In the genomic region with DNA sequence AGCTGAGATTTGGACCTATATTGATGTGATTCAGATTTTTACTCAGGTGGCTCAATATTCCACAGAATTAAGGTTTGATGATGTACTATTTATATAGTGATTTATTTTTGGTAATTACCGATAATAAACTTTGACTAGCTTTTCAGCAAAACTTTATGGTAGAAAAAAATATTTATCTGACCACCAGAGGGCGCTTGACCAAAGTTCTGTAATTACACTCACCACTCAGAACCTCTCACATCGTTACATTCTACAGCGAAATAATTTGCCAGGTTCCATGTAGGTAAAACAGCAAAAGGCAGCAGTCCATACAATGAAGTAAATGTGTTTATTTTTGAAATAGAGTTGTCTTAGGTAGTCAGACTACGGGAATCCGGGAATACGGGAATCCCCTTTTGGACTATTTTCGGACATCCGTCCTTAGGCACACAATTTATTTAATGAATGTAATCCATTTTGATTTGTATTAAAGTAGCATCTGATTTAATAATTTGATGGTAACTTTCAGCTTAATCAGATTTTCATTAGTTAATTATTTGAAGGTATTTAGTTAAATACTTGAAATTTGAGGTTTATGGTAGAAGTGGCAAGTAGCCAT, we compare ENCODE assay signal across 8 cellular contexts.
DNase-seq lines count a peak whose midpoint lies in the region; ATAC-seq and TF ChIP-seq lines count a peak whose summit lies in the region.

No MANE protein-coding gene starts in this region.

- H4K20me1 ChIP-seq in HCT116 (ENCODE audit: insufficient read depth) (no peaks in the 10 kb centered on the region), fibroblast of lung (ENCODE audit: control insufficient read depth, extremely low read depth, insufficient read depth, low read length) (no peaks in the 10 kb centered on the region)

- H3K27me3 ChIP-seq in HCT116 (ENCODE audit: insufficient read depth, low read length), result no peaks in the 10 kb centered on the region
- H3K27me3 ChIP-seq in fibroblast of lung (ENCODE audit: control insufficient read depth, insufficient read depth, low read length), result no peaks in the 10 kb centered on the region

- TF ChIP-seq RAD21 in HCT116 (IDR thresholded peaks at IDR 0.05; ENCODE audit: low read depth), result peak; percentile 42

- no peaks in the 10 kb centered on the region for H3K9me2 ChIP-seq in HCT116 (ENCODE audit: insufficient read depth)

- H3K79me2 ChIP-seq in HCT116 (ENCODE audit: insufficient read depth, low read length), result no peaks in the 10 kb centered on the region
- no peaks in the 10 kb centered on the region for H3K79me2 ChIP-seq in fibroblast of lung (ENCODE audit: control insufficient read depth, insufficient read depth, low read length)

- TF ChIP-seq POLR2A in HCT116 (IDR thresholded peaks at IDR 0.05; ENCODE audit: borderline replicate concordance, extremely low read depth, insufficient read depth, insufficient read length), result no peak

- DNase-seq in NCI-H446 (lab: John Stamatoyannopoulos, UW) (peak; percentile 10 to 58), NCI-H446 treated with DMSO at 0.1 percent for 48 hours (lab: John Stamatoyannopoulos, UW) (no peak), HCT116 (ENCODE audit: low read depth, low spot score) (peak; percentile 23), RPMI8226 (peak; percentile 50), fibroblast of lung (ENCODE audit: low read depth in 2 of 2) (peak; percentile 37 to 69), pons (ENCODE audit: low spot score) (peak; percentile 68)
- DNase-seq in activated CD4-positive, CD25-positive, alpha-beta regulatory T cell treated with anti-CD3 and anti-CD28 coated beads, Interleukin-2, amount 50 U/mL, for 72 hours, result no peak

- H3K36me3 ChIP-seq in HCT116 (ENCODE audit: control insufficient read depth in 1 of 2, insufficient read depth in 2 of 2, low read length in 2 of 2) (no peaks in the 10 kb centered on the region), fibroblast of lung (ENCODE audit: control insufficient read depth, insufficient read depth, low read length) (no peaks in the 10 kb centered on the region)

- no peak overlapping the region for H3K27ac ChIP-seq in HCT116 (ENCODE audit: low read depth, low read length)
- no peak overlapping the region for H3K27ac ChIP-seq in fibroblast of lung (ENCODE audit: insufficient read depth, low read length)

- TF ChIP-seq CTCF in HCT116 (IDR thresholded peaks at IDR 0.05 in 2 of 3, conservative IDR thresholded peaks at IDR 0.05 in 1 of 3; ENCODE audit: borderline replicate concordance in 1 of 3, insufficient read depth in 1 of 3, low read depth in 2 of 3, low read length in 2 of 3) (peak; percentile 39 to 78 (median 40); a peak in 5 of 6 replicates), fibroblast of lung (conservative IDR thresholded peaks at IDR 0.05 in 1 of 2, IDR thresholded peaks at IDR 0.05 in 1 of 2; ENCODE audit: low read depth in 1 of 2, low read length in 2 of 2) (peak; percentile 46 to 48)

- H2AFZ ChIP-seq in HCT116 (ENCODE audit: low read depth, low read length, poor library complexity, severe bottlenecking) (peak overlapping the region; percentile 67), fibroblast of lung (ENCODE audit: low read length) (no peak overlapping the region)

- H3K4me3 ChIP-seq in HCT116 (replicated peaks in 1 of 2; ENCODE audit: low read depth in 1 of 2, low read length in 2 of 2), result no peak overlapping the region
- no peak overlapping the region for H3K4me3 ChIP-seq in fibroblast of lung (replicated peaks in 1 of 4; ENCODE audit: control extremely low read depth in 1 of 4, insufficient read depth in 1 of 4, low read depth in 3 of 4, low read length in 4 of 4)

- H3K4me2 ChIP-seq in HCT116 (ENCODE audit: low read length) (peak overlapping the region; percentile 20; the same call in 1 of the 2 replicates), fibroblast of lung (ENCODE audit: extremely low read depth, insufficient read depth, low read length) (no peak overlapping the region)

- no peak overlapping the region for H3K9ac ChIP-seq in HCT116 (ENCODE audit: low read length)
- H3K9ac ChIP-seq in fibroblast of lung (ENCODE audit: insufficient read depth, low read length), result no peak overlapping the region

- CTCF ChIA-PET in HCT116 (lab: Charles Lee), result interaction anchor here (0.6 to 1.7 kb wide), 24 partner anchors 9 to 1072 kb away, joined by 3 to 31 read pairs (median 4); a partner anchor contains a TSS

- intact Hi-C loops in HCT116 (cut with micrococcal nuclease), result loop anchor here (5.0 kb wide), 1 partner anchor 1051 kb away; no protein-coding TSS in a partner anchor

- ATAC-seq in HCT116, result peak; percentile 46
- no peak for ATAC-seq in GM21529 (IDR thresholded peaks at IDR 0.05; ENCODE audit: unreplicated experiment)

- POLR2A ChIA-PET in HCT116 (lab: Charles Lee), result no interaction called here

- no peaks in the 10 kb centered on the region for H3K9me3 ChIP-seq in HCT116 (ENCODE audit: control insufficient read depth in 1 of 2, insufficient read depth in 1 of 2, low read depth in 1 of 2, low read length in 2 of 2)
- no peaks in the 10 kb centered on the region for H3K9me3 ChIP-seq in fibroblast of lung (ENCODE audit: control insufficient read depth, insufficient read depth, low read depth, low read length)

- no TSS peak for BruUV-seq in HCT116 (replicated peaks; lab: Mats Ljungman, UMichigan)

- RAD21 ChIA-PET in HCT116 (lab: Charles Lee; ENCODE audit: low non-redundant PET in 1 of 2, low total read pairs in 2 of 2, uncharacterized antibody in 2 of 2, unreplicated experiment in 2 of 2), result no interaction called here

- H3K4me1 ChIP-seq in HCT116 (ENCODE audit: control insufficient read depth in 1 of 2, insufficient read depth in 2 of 2, low read length in 2 of 2), result no peaks in the 10 kb centered on the region
- H3K4me1 ChIP-seq in fibroblast of lung (ENCODE audit: control insufficient read depth, extremely low read depth, insufficient read depth, low read length), result no peaks in the 10 kb centered on the region

TF ChIP-seq in HCT116, 20 proteins besides CTCF, POLR2A, EP300 and RAD21:
- TF ChIP-seq, protein P1, sequence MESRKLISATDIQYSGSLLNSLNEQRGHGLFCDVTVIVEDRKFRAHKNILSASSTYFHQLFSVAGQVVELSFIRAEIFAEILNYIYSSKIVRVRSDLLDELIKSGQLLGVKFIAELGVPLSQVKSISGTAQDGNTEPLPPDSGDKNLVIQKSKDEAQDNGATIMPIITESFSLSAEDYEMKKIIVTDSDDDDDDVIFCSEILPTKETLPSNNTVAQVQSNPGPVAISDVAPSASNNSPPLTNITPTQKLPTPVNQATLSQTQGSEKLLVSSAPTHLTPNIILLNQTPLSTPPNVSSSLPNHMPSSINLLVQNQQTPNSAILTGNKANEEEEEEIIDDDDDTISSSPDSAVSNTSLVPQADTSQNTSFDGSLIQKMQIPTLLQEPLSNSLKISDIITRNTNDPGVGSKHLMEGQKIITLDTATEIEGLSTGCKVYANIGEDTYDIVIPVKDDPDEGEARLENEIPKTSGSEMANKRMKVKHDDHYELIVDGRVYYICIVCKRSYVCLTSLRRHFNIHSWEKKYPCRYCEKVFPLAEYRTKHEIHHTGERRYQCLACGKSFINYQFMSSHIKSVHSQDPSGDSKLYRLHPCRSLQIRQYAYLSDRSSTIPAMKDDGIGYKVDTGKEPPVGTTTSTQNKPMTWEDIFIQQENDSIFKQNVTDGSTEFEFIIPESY (IDR thresholded peaks at IDR 0.05; ENCODE audit: extremely low read depth, insufficient replicate concordance, low read length), result no peak
- TF ChIP-seq CEBPB (IDR thresholded peaks at IDR 0.05; ENCODE audit: low read depth), result 0 out of 2 replicates have a peak, but pooled peaks have one; percentile 6

Comparison
In these comparisons a context has a peak if more than half of its experiments do, and no peak if none do; other contexts are left out.
1. DNase-seq: peak in NCI-H446 (2 of 2), HCT116 (single experiment), RPMI8226 (single experiment), fibroblast of lung (2 of 2) and pons (single experiment); none in NCI-H446 treated with DMSO at 0.1 percent for 48 hours (single experiment) and activated CD4-positive, CD25-positive, alpha-beta regulatory T cell treated with anti-CD3 and anti-CD28 coated beads, Interleukin-2, amount 50 U/mL, for 72 hours (single experiment).